ENCODE assay signal across 18 cellular contexts in genomic region chr10:131727612-131728011, GRCh38.
DNase-seq lines count a peak whose midpoint lies in the region; ATAC-seq and TF ChIP-seq lines count a peak whose summit lies in the region.
"Had no signal": no experiment of that assay in that cellular context is flagged by ENCODE, and none has a peak within 500 bp of the region (broad histone marks: within the 10 kb centered on the region; RNA-seq: fewer than 3 reads in every experiment).

No MANE protein-coding gene starts in this region.

- H3K27me3 ChIP-seq in sigmoid colon (no peaks in the 10 kb centered on the region), SJCRH30 (no peaks in the 10 kb centered on the region)

- H3K27ac Mint-ChIP-seq in activated T-helper 17 cell treated with anti-CD3 and anti-CD28 coated beads, Interleukin-2, amount 50 U/mL, for 72 hours = no peak overlapping the region
- H3K27ac Mint-ChIP-seq: CD8-positive, alpha-beta memory T cell had no signal

- no peak for TF ChIP-seq EP300 in sigmoid colon (IDR thresholded peaks at IDR 0.05)

- TF ChIP-seq POLR2A in sigmoid colon (IDR thresholded peaks at IDR 0.05) = no peak

- no peak for ATAC-seq in activated T-helper 17 cell treated with anti-CD3 and anti-CD28 coated beads, Interleukin-2, amount 50 U/mL, for 72 hours (replicated peaks)

- H3K27ac ChIP-seq in sigmoid colon (no peak overlapping the region), SJCRH30 (no peak overlapping the region)
- H3K27ac ChIP-seq: BLaER1, RWPE1 had no signal

- H3K4me3 ChIP-seq in sigmoid colon = no peak overlapping the region
- H3K4me3 ChIP-seq in SJCRH30 = no peak overlapping the region
- H3K4me3 ChIP-seq: BLaER1, K562 had no signal

- H3K4me1 ChIP-seq in sigmoid colon (peaks cover 0 to 14% (median 11%) of the 10 kb centered on the region in 4 donors), SJCRH30 (no peaks in the 10 kb centered on the region)

- 93 to 94% methylated on average over 12 of the region's 12 CpGs for WGBS in sigmoid colon, 2 donors

- H3K36me3 ChIP-seq in sigmoid colon = no peaks in the 10 kb centered on the region
- H3K36me3 ChIP-seq in SJCRH30 = no peaks in the 10 kb centered on the region
- H3K36me3 ChIP-seq: BLaER1 had no signal

- TF ChIP-seq CTCF in sigmoid colon (IDR thresholded peaks at IDR 0.05) = no peak

- H3K36me3 Mint-ChIP-seq in activated T-helper 17 cell treated with anti-CD3 and anti-CD28 coated beads, Interleukin-2, amount 50 U/mL, for 72 hours (ENCODE audit: low read depth) = no peaks in the 10 kb centered on the region
- H3K36me3 Mint-ChIP-seq: CD8-positive, alpha-beta memory T cell had no signal

- intact Hi-C loops in sigmoid colon (cut with DNase I) = no loop called here

- DNase-seq in activated effector memory CD4-positive, alpha-beta T cell treated with anti-CD3 and anti-CD28 coated beads, Interleukin-2, amount 50 U/mL, for 16 hours = peak; percentile 54
- DNase-seq in activated effector memory CD4-positive, alpha-beta T cell treated with Interleukin-2 at 50 U/mL for 16 hours = no peak
- DNase-seq in iPS-NIHi11 (ENCODE audit: low spot score) (peak; percentile 2), sigmoid colon (peak; percentile 36), SJCRH30 (no peak), NCI-H146 (lab: John Stamatoyannopoulos, UW) (no peak), activated gamma-delta T cell (lab: John Stamatoyannopoulos, UW) (no peak)
- DNase-seq: CD8-positive, alpha-beta memory T cell; DND-41; NCI-H1417; NCI-H2029; NCI-H2171; NCI-H446; NCI-H69 had no signal

- no peak overlapping the region for H3K4me3 Mint-ChIP-seq in activated T-helper 17 cell treated with anti-CD3 and anti-CD28 coated beads, Interleukin-2, amount 50 U/mL, for 72 hours
- H3K4me3 Mint-ChIP-seq: CD8-positive, alpha-beta memory T cell had no signal

- H3K9me3 ChIP-seq in sigmoid colon = peaks cover 0 to 3% (median 0%) of the 10 kb centered on the region in 4 donors
- no peaks in the 10 kb centered on the region for H3K9me3 ChIP-seq in SJCRH30 (replicated peaks)
- H3K9me3 ChIP-seq: BLaER1 had no signal

- no peaks in the 10 kb centered on the region for H3K4me1 Mint-ChIP-seq in activated T-helper 17 cell treated with anti-CD3 and anti-CD28 coated beads, Interleukin-2, amount 50 U/mL, for 72 hours

- no peaks in the 10 kb centered on the region for H3K9me3 Mint-ChIP-seq in activated T-helper 17 cell treated with anti-CD3 and anti-CD28 coated beads, Interleukin-2, amount 50 U/mL, for 72 hours

- H3K27me3 Mint-ChIP-seq in activated T-helper 17 cell treated with anti-CD3 and anti-CD28 coated beads, Interleukin-2, amount 50 U/mL, for 72 hours = peaks cover 21% of the 10 kb centered on the region

Comparison
In these comparisons a context has a peak if more than half of its experiments do, and no peak if none do; other contexts are left out.
1. DNase-seq: peak in activated effector memory CD4-positive, alpha-beta T cell treated with anti-CD3 and anti-CD28 coated beads, Interleukin-2, amount 50 U/mL, for 16 hours (single experiment), iPS-NIHi11 (single experiment) and sigmoid colon (single experiment); none in activated effector memory CD4-positive, alpha-beta T cell treated with Interleukin-2 at 50 U/mL for 16 hours (single experiment), SJCRH30 (0 of 2), NCI-H146 (single experiment) and activated gamma-delta T cell (single experiment).